In genomic region chr17:72343911-72344310, GRCh38 we compare ENCODE assay signal across 14 cellular contexts.
"Had no signal": no experiment of that assay in that cellular context is flagged by ENCODE, and none has a peak within 500 bp of the region (broad histone marks: within the 10 kb centered on the region; RNA-seq: fewer than 3 reads in every experiment).

No MANE protein-coding gene starts in this region.

- H3K4me3 ChIP-seq: adrenal gland, colonic mucosa, left lung, thyroid gland had no signal

- H3K27ac ChIP-seq: adrenal gland, colonic mucosa, epithelial cell of prostate, left lung, thyroid gland had no signal

- ATAC-seq: activated naive CD4-positive, alpha-beta T cell treated with anti-CD3 and anti-CD28 coated beads, Interleukin-2, amount 50 U/mL, for 72 hours had no signal

- H3K36me3 ChIP-seq: adrenal gland, colonic mucosa, left lung, thyroid gland had no signal

- H3K27me3 ChIP-seq: colonic mucosa, thyroid gland had no signal

- H3K4me1 ChIP-seq: adrenal gland had no signal

- H3K9me3 ChIP-seq: adrenal gland, colonic mucosa, left lung, thyroid gland had no signal

- DNase-seq: activated CD4-positive, alpha-beta T cell treated with anti-CD3 and anti-CD28 coated beads, Interleukin-2, amount 50 U/mL, for 48 hours; activated gamma-delta T cell treated with Interleukin-2 at 50 U/mL for 16 hours; activated T-cell treated with anti-CD3 and anti-CD28 coated beads for 4 hours; adrenal gland; colonic mucosa; endodermal cell; left lung; stimulated activated CD4-positive, alpha-beta T cell treated with anti-CD3 and anti-CD28 coated beads, Interleukin-12 subunit alpha, Interleukin-12 subunit beta, amount 100 ng/mL, for 4 hours; stimulated activated CD4-positive, alpha-beta T cell treated with anti-CD3 and anti-CD28 coated beads, Interleukin-1b, Interleukin-23, amount 100 ng/mL, for 48 hours; stimulated activated CD8-positive, alpha-beta memory T cell treated with anti-CD3 and anti-CD28 coated beads, Interleukin-4, amount 100 ng/mL, for 48 hours; stimulated activated naive CD4-positive, alpha-beta T cell had no signal
